Comparison of ENCODE assay signal across 8 cellular contexts in genomic region chr16:81778861-81779539, GRCh38. TPM values are rescaled to one million over a fixed set of nuclear protein-coding genes. Genes with fewer than 3 reads are reported as not detected.
DNase-seq lines count a peak whose midpoint lies in the region; ATAC-seq lines count a peak whose summit lies in the region.

PLCG2 (plus strand) TSS chr16:81779291; CDS start chr16:81785990, 6,699 bp downstream.

- DNase-seq in Daoy (ENCODE audit: low read depth) (peak; percentile 85), T-helper 1 cell (peak; percentile 19 to 64 (median 29)), amniotic epithelial cell (ENCODE audit: low read depth) (peak; percentile 5), NCI-H1048 (lab: John Stamatoyannopoulos, UW) (no peak)

- H3K27ac ChIP-seq in HUES48 (ENCODE audit: low read depth, low read length): no peak within 1 kb of the TSS
- peak within 1 kb of the TSS; percentile 52 to 89 (median 79) for H3K27ac ChIP-seq in skin epidermis

- H3K36me3 ChIP-seq in HUES48 (ENCODE audit: control insufficient read depth, insufficient read depth, low read length): no peaks in the 10 kb centered on the region

- H3K27me3 ChIP-seq in HUES48 (ENCODE audit: control insufficient read depth, insufficient read depth, low read length): peaks cover 56% of the 10 kb centered on the region

- H3K9ac ChIP-seq in HUES48 (ENCODE audit: low read depth, low read length): no peak within 1 kb of the TSS

- H3K4me1 ChIP-seq in HUES48 (ENCODE audit: control insufficient read depth, insufficient read depth, low read length): no peaks in the 10 kb centered on the region

- peak; percentile 67 for ATAC-seq in GM21447 (IDR thresholded peaks at IDR 0.05; ENCODE audit: unreplicated experiment)

- H3K4me3 ChIP-seq in HUES48 (ENCODE audit: low read depth, low read length): peak within 1 kb of the TSS; percentile 72
- H3K4me3 ChIP-seq in iPS-11a (ENCODE audit: low read depth, low read length): peak within 1 kb of the TSS; percentile 47
- H3K4me3 ChIP-seq in skin epidermis: peak within 1 kb of the TSS; percentile 62 to 93 (median 81)

- no peaks in the 10 kb centered on the region for H3K9me3 ChIP-seq in HUES48 (ENCODE audit: control insufficient read depth, insufficient read depth, low read length)

RNA-seq across cellular contexts. Expression of gene PLCG2, which starts in this region (rescaled TPM):
- total RNA-seq in Daoy (2014; rRNA removed; shearing (Covaris generic)): 1.5 and 1.8 TPM in 2 replicates
